In genomic region chr12:26121841-26122680, GRCh38 we compare ENCODE assay signal across 8 cellular contexts. TPM values are rescaled to one million over a fixed set of nuclear protein-coding genes. Genes with fewer than 3 reads are reported as not detected.
DNase-seq lines count a peak whose midpoint lies in the region; FAIRE-seq and TF ChIP-seq lines count a peak whose summit lies in the region.

No MANE protein-coding gene starts in this region.

- H3K27me3 ChIP-seq in Karpas-422 (ENCODE audit: low read length) (peaks cover 4% of the 10 kb centered on the region; the same call in 1 of the 2 replicates), fibroblast of lung (ENCODE audit: control insufficient read depth, insufficient read depth, low read length) (no peaks in the 10 kb centered on the region)

- H4K20me1 ChIP-seq in Karpas-422 (ENCODE audit: insufficient read depth, low read depth, low read length): no peaks in the 10 kb centered on the region
- H4K20me1 ChIP-seq in fibroblast of lung (ENCODE audit: control insufficient read depth, extremely low read depth, insufficient read depth, low read length): no peaks in the 10 kb centered on the region

- peak overlapping the region; percentile 46 for H3K4me2 ChIP-seq in Karpas-422 (ENCODE audit: low read depth, low read length, poor library complexity, severe bottlenecking)
- H3K4me2 ChIP-seq in fibroblast of lung (ENCODE audit: extremely low read depth, insufficient read depth, low read length): peak overlapping the region; percentile 62

- H3K27ac Mint-ChIP-seq in neural crest cell (ENCODE audit: unreplicated experiment): no peak overlapping the region

- peak overlapping the region; percentile 83 for H3K4me3 Mint-ChIP-seq in neural crest cell

- peaks cover 31% of the 10 kb centered on the region for H3K4me1 Mint-ChIP-seq in neural crest cell

- H3K79me2 ChIP-seq in Karpas-422 (ENCODE audit: low read length): no peaks in the 10 kb centered on the region
- H3K79me2 ChIP-seq in fibroblast of lung (ENCODE audit: control insufficient read depth, insufficient read depth, low read length): no peaks in the 10 kb centered on the region

- no peaks in the 10 kb centered on the region for H3K9me2 ChIP-seq in Karpas-422 (replicated peaks; ENCODE audit: insufficient read depth, low read length)

- H3K4me1 ChIP-seq in Karpas-422 (ENCODE audit: low read length): peaks cover 56% of the 10 kb centered on the region
- H3K4me1 ChIP-seq in fibroblast of lung (ENCODE audit: control insufficient read depth, extremely low read depth, insufficient read depth, low read length): peaks cover 3% of the 10 kb centered on the region

- H3K9me3 ChIP-seq in Karpas-422 (ENCODE audit: low read length) (no peaks in the 10 kb centered on the region), fibroblast of lung (ENCODE audit: control insufficient read depth, insufficient read depth, low read depth, low read length) (no peaks in the 10 kb centered on the region)

- H3K9ac ChIP-seq in Karpas-422 (ENCODE audit: low read length): no peak overlapping the region
- peak overlapping the region; percentile 71 for H3K9ac ChIP-seq in fibroblast of lung (ENCODE audit: insufficient read depth, low read length)

- H3K27ac ChIP-seq in Karpas-422 (ENCODE audit: low read length) (no peak overlapping the region), fibroblast of lung (ENCODE audit: insufficient read depth, low read length) (peak overlapping the region; percentile 81)

- no peaks in the 10 kb centered on the region for H3K9me3 Mint-ChIP-seq in neural crest cell

- no peak for FAIRE-seq in RCC 7860 (lab: Jason Lieb, UNC)

- H2AFZ ChIP-seq in Karpas-422 (ENCODE audit: low read length): no peak overlapping the region
- peak overlapping the region; percentile 66 for H2AFZ ChIP-seq in fibroblast of lung (ENCODE audit: low read length)

- no peak for TF ChIP-seq CTCF in fibroblast of lung (conservative IDR thresholded peaks at IDR 0.05 in 1 of 2, IDR thresholded peaks at IDR 0.05 in 1 of 2; ENCODE audit: low read depth in 1 of 2, low read length in 2 of 2)
- TF ChIP-seq CTCF in neural crest cell (conservative IDR thresholded peaks at IDR 0.05): no peak

- DNase-seq in activated T-cell treated with anti-CD3 and anti-CD28 coated beads for 48 hours (ENCODE audit: low read depth) (peak; percentile 15), activated T-cell treated with anti-CD3 and anti-CD28 coated beads for 4 hours (no peak), Karpas-422 (no peak), fibroblast of lung (ENCODE audit: low read depth in 2 of 2) (peak in 1 of 2 donors; percentile 44), neural crest cell (ENCODE audit: low read depth, low spot score) (peak; percentile 34), RCC 7860 (ENCODE audit: low spot score) (no peak), NCI-H2029 treated with DMSO at 0.1 percent for 48 hours (lab: John Stamatoyannopoulos, UW) (no peak)
- peak; percentile 68 for DNase-seq in activated CD8-positive, alpha-beta memory T cell treated with anti-CD3 and anti-CD28 coated beads for 24 hours

- H3K4me3 ChIP-seq in Karpas-422 (ENCODE audit: low read length) (peak overlapping the region; percentile 31; the same call in 1 of the 2 replicates), fibroblast of lung (replicated peaks in 1 of 4; ENCODE audit: control extremely low read depth in 1 of 4, insufficient read depth in 1 of 4, low read depth in 3 of 4, low read length in 4 of 4) (peak overlapping the region; percentile 5 to 64 (median 49))

- H3K36me3 Mint-ChIP-seq in neural crest cell (ENCODE audit: low read depth): no peaks in the 10 kb centered on the region

- H3K27me3 Mint-ChIP-seq in neural crest cell (ENCODE audit: low read depth): peaks cover 85% of the 10 kb centered on the region

- H3K36me3 ChIP-seq in Karpas-422 (ENCODE audit: insufficient read depth, low read length) (no peaks in the 10 kb centered on the region), fibroblast of lung (ENCODE audit: control insufficient read depth, insufficient read depth, low read length) (no peaks in the 10 kb centered on the region)

RNA-seq across cellular contexts. Expression of gene BHLHE41, which starts 2.8 kb away (rescaled TPM):
- 1.6 and 2.2 TPM in 2 replicates for total RNA-seq in Karpas-422 (2014; rRNA removed; shearing (Covaris generic); ENCODE audit: low replicate concordance)
- 0.51 and 2.3 TPM in 2 replicates for total RNA-seq in fibroblast of lung
- 2.4 and 7.4 TPM in 2 replicates for polyA plus RNA-seq in fibroblast of lung
- polyA plus RNA-seq in fibroblast of lung (2012): 2.9 and 5.8 TPM in 2 replicates
- polyA minus RNA-seq in fibroblast of lung (ENCODE audit: low replicate concordance): 1.1 and 15.1 TPM in 2 replicates
- 0.65 TPM in 1 of 2 replicates, not detected in the other for total RNA-seq in neural crest cell

Comparison
In these comparisons a context has a peak if more than half of its experiments do, and no peak if none do; other contexts are left out.
1. DNase-seq: peak in activated T-cell treated with anti-CD3 and anti-CD28 coated beads for 48 hours (single experiment), activated CD8-positive, alpha-beta memory T cell treated with anti-CD3 and anti-CD28 coated beads for 24 hours (single experiment) and neural crest cell (single experiment); none in activated T-cell treated with anti-CD3 and anti-CD28 coated beads for 4 hours (single experiment), Karpas-422 (single experiment), RCC 7860 (single experiment) and NCI-H2029 treated with DMSO at 0.1 percent for 48 hours (single experiment).